ENCODE assay signal across 1 cellular context in genomic region chr11:73475549-73475948, GRCh38.
TF ChIP-seq lines count a peak whose summit lies in the region.

No MANE protein-coding gene starts in this region.

TF ChIP-seq in GM23338, 12 proteins besides CTCF, POLR2A, EP300 and RAD21 (continued from another document):
- TF ChIP-seq ZNF462 (CRISPR knock-in tag; IDR thresholded peaks at IDR 0.05) (no peak), CREB1 (CRISPR knock-in tag; IDR thresholded peaks at IDR 0.05; ENCODE audit: low read depth) (no peak), POLR2AphosphoS5 (IDR thresholded peaks at IDR 0.05; ENCODE audit: low read depth) (no peak), REST (IDR thresholded peaks at IDR 0.05; ENCODE audit: unreplicated experiment) (no peak), JUNB (IDR thresholded peaks at IDR 0.05; ENCODE audit: unreplicated experiment) (no peak), EZH2phosphoT487 (IDR thresholded peaks at IDR 0.05; ENCODE audit: unreplicated experiment) (no peak)
